Comparison of ENCODE assay signal across 8 cellular contexts in the genomic region with DNA sequence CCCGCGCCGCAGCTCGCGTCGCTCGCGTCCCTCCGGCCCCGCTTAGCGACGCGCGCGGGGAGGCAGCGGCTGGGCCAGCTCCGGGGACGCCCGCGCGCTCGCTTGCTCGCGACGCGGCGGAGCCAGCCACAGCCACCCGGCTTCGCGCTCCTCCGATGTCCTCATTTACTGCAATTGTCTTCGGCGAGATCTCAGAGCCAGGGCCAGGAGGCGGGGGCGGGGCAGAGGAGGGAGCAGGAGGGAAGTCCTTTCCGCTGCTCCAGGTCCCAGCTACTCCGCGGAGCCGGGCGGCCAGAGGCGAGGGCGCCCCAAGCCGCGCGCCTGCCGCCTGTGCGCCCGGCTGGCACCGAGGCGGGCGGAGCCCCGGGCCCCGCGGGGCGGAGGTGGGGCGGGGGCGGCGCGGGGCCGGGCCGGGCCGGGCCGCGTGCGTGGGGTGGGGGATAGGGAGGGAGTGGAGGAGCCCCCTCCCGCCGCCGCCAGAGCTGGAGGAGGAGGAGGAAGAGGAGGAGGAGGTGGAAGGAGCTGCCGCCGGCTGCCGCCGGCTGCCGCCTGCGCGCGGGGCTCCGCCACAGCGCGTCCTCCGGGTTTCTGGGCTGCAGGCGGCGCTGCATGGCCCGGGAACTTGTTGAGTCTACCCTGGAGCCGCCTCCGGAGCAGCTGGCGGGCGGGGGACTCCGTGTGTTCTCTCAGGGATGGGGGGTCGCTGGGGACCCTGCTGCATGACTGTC. TPM values are rescaled to one million over a fixed set of nuclear protein-coding genes. Genes with fewer than 3 reads are reported as not detected.
DNase-seq lines count a peak whose midpoint lies in the region; ATAC-seq and TF ChIP-seq lines count a peak whose summit lies in the region.

Gene INSYN2A (minus strand): TSS at position 365 of the 728 bp plus-strand sequence. CDS start 20,196 bp downstream, outside the sequence.

- H3K9me3 Mint-ChIP-seq in glutamatergic neuron (ENCODE audit: unreplicated experiment) (peaks cover 3% of the 10 kb centered on the region), progenitor cell of endocrine pancreas (ENCODE audit: low read depth) (no peaks in the 10 kb centered on the region), Caco-2 (ENCODE audit: unreplicated experiment) (no peaks in the 10 kb centered on the region)

- H3K36me3 ChIP-seq in RWPE2 (ENCODE audit: low read depth): no peaks in the 10 kb centered on the region
- no peaks in the 10 kb centered on the region for H3K36me3 ChIP-seq in Caco-2 (ENCODE audit: control insufficient read depth, insufficient read depth, low read length)

- ATAC-seq in RWPE2 (ENCODE audit: low read depth): peak; percentile 63

- H3K4me1 Mint-ChIP-seq in glutamatergic neuron (ENCODE audit: low read depth, unreplicated experiment) (no peaks in the 10 kb centered on the region), progenitor cell of endocrine pancreas (ENCODE audit: low read depth) (no peaks in the 10 kb centered on the region), Caco-2 (ENCODE audit: low read depth, unreplicated experiment) (no peaks in the 10 kb centered on the region)

- no peak within 1 kb of the TSS for H3K27ac ChIP-seq in RWPE2 (ENCODE audit: poor library complexity, severe bottlenecking)

- POLR2A ChIA-PET in Caco-2 (lab: Charles Lee): no interaction called here

- H3K36me3 Mint-ChIP-seq in glutamatergic neuron (ENCODE audit: unreplicated experiment): no peaks in the 10 kb centered on the region
- H3K36me3 Mint-ChIP-seq in progenitor cell of endocrine pancreas (ENCODE audit: insufficient read depth): no peaks in the 10 kb centered on the region
- peaks cover 2% of the 10 kb centered on the region for H3K36me3 Mint-ChIP-seq in Caco-2 (ENCODE audit: insufficient read depth, unreplicated experiment)

- peak within 1 kb of the TSS; percentile 34 for H3K4me3 ChIP-seq in RWPE2 (ENCODE audit: severe bottlenecking)
- H3K4me3 ChIP-seq in Caco-2 (ENCODE audit: low read depth, low read length): no peak within 1 kb of the TSS

- H3K27ac Mint-ChIP-seq in glutamatergic neuron (ENCODE audit: unreplicated experiment) (peak within 1 kb of the TSS; percentile 72), progenitor cell of endocrine pancreas (no peak within 1 kb of the TSS), Caco-2 (ENCODE audit: unreplicated experiment) (no peak within 1 kb of the TSS)

- CTCF ChIA-PET in Caco-2 (lab: Charles Lee): no interaction called here

- H3K4me3 Mint-ChIP-seq in glutamatergic neuron (ENCODE audit: unreplicated experiment) (peak within 1 kb of the TSS; percentile 87), progenitor cell of endocrine pancreas (ENCODE audit: low read depth) (peak within 1 kb of the TSS; percentile 68), Caco-2 (ENCODE audit: unreplicated experiment) (no peak within 1 kb of the TSS)

- H3K27me3 ChIP-seq in RWPE2 (ENCODE audit: insufficient read depth, poor library complexity, severe bottlenecking) (peaks cover 17% of the 10 kb centered on the region), Caco-2 (replicated peaks; ENCODE audit: control insufficient read depth, insufficient read depth, low read length) (no peaks in the 10 kb centered on the region)

- DNase-seq in EH (ENCODE audit: low read depth): peak; percentile 77
- no peak for DNase-seq in RWPE2 (ENCODE audit: low spot score)
- DNase-seq in glutamatergic neuron: peak; percentile 76
- DNase-seq in progenitor cell of endocrine pancreas (ENCODE audit: low spot score, unreplicated experiment): no peak
- DNase-seq in ureter (ENCODE audit: low spot score): no peak
- DNase-seq in NCI-H446 treated with DMSO at 0.1 percent for 48 hours (lab: John Stamatoyannopoulos, UW): no peak
- no peak for DNase-seq in NCI-H1417 treated with DMSO at 0.1 percent for 48 hours (lab: John Stamatoyannopoulos, UW)
- no peak for DNase-seq in Caco-2

- H3K4me1 ChIP-seq in RWPE2 (ENCODE audit: insufficient read depth, poor library complexity, severe bottlenecking) (no peaks in the 10 kb centered on the region), Caco-2 (0 out of 2 replicates have a peak, but pooled peaks cover 3% of the 10 kb centered on the region)

- intact Hi-C loops in Caco-2 (cut with micrococcal nuclease; ENCODE audit: unreplicated experiment): no loop called here

- peaks cover 4% of the 10 kb centered on the region for H3K27me3 Mint-ChIP-seq in glutamatergic neuron (ENCODE audit: unreplicated experiment)
- peaks cover 58% of the 10 kb centered on the region for H3K27me3 Mint-ChIP-seq in progenitor cell of endocrine pancreas
- H3K27me3 Mint-ChIP-seq in Caco-2 (ENCODE audit: insufficient read depth, unreplicated experiment): no peaks in the 10 kb centered on the region

- TF ChIP-seq CTCF in RWPE2 (IDR thresholded peaks at IDR 0.05; ENCODE audit: poor library complexity, severe bottlenecking) (no peak), glutamatergic neuron (IDR thresholded peaks at IDR 0.05; ENCODE audit: partially characterized antibody, unreplicated experiment) (no peak), progenitor cell of endocrine pancreas (IDR thresholded peaks at IDR 0.05; ENCODE audit: unreplicated experiment) (peak; percentile 38), Caco-2 (IDR thresholded peaks at IDR 0.05; ENCODE audit: insufficient read depth in 1 of 2, low read depth in 1 of 2, low read length in 1 of 2, severe bottlenecking in 1 of 2, unreplicated experiment in 1 of 2) (no peak)

- H3K9me3 ChIP-seq in RWPE2 (ENCODE audit: severe bottlenecking): no peaks in the 10 kb centered on the region
- H3K9me3 ChIP-seq in Caco-2: no peaks in the 10 kb centered on the region

- no TSS peak for BruUV-seq in Caco-2 (replicated peaks; lab: Mats Ljungman, UMichigan)

RNA-seq across cellular contexts. Expression of gene INSYN2A, which starts in this region (rescaled TPM):
- total RNA-seq in glutamatergic neuron (ENCODE audit: unreplicated experiment): 1.7 TPM
- total RNA-seq in progenitor cell of endocrine pancreas: not detected in 2 replicates
- 0.31 TPM for total RNA-seq in ureter
- not detected in 2 replicates for total RNA-seq in Caco-2 (2022)

Comparison
In these comparisons a context has a peak if more than half of its experiments do, and no peak if none do; other contexts are left out.
1. DNase-seq: peak in EH (single experiment) and glutamatergic neuron (single experiment); none in RWPE2 (single experiment), progenitor cell of endocrine pancreas (single experiment), ureter (single experiment), NCI-H446 treated with DMSO at 0.1 percent for 48 hours (single experiment), NCI-H1417 treated with DMSO at 0.1 percent for 48 hours (single experiment) and Caco-2 (0 of 2).